10 cellular contexts compared by ENCODE assay signal in genomic region chr1:181086926-181087325, GRCh38. TPM values are rescaled to one million over a fixed set of nuclear protein-coding genes. Genes with fewer than 3 reads are reported as not detected.
DNase-seq lines count a peak whose midpoint lies in the region; ATAC-seq, FAIRE-seq and TF ChIP-seq lines count a peak whose summit lies in the region.
"Had no signal": no experiment of that assay in that cellular context is flagged by ENCODE, and none has a peak within 500 bp of the region (broad histone marks: within the 10 kb centered on the region; RNA-seq: fewer than 3 reads in every experiment).

No MANE protein-coding gene starts in this region.

- H3K4me2 ChIP-seq in GM12878 (ENCODE audit: control insufficient read depth, insufficient read depth) (peak overlapping the region; percentile 90; the same call in 1 of the 2 replicates), trophoblast cell (ENCODE audit: low read length) (no peak overlapping the region), GM23338 (no peak overlapping the region)

- no peak overlapping the region for H2BK120ac ChIP-seq in trophoblast cell (ENCODE audit: insufficient read depth, low read length, poor library complexity)

- ATAC-seq in GM12878 (no peak), GM23338 (no peak)

- H3K4me3 ChIP-seq in GM12878 (peak overlapping the region; percentile 68; the same call in 1 of the 2 replicates), trophoblast cell (ENCODE audit: low read depth, low read length) (no peak overlapping the region), transverse colon (no peak overlapping the region), GM23338 (no peak overlapping the region)
- H3K4me3 ChIP-seq: SK-N-MC, skin epidermis had no signal

- peaks cover 23% of the 10 kb centered on the region for H3K27me3 Mint-ChIP-seq in GM23338 (ENCODE audit: insufficient read depth, low read depth, poor library complexity)

- RAD21 ChIA-PET in GM12878 (lab: Charles Lee; ENCODE audit: unreplicated experiment): interaction anchor here (0.7 to 26.9 kb wide), 13 partner anchors 9 to 205 kb away, joined by 3 to 966 read pairs (median 5); partner anchors contain the start of gene MR1

- no peak overlapping the region for H3K14ac ChIP-seq in trophoblast cell (ENCODE audit: low read length)

- SMC1A ChIA-PET in GM12878 (lab: Charles Lee; ENCODE audit: uncharacterized antibody, unreplicated experiment): interaction anchor here (0.7 to 39.2 kb wide), 15 partner anchors 11 to 205 kb away, joined by 3 to 1399 read pairs (median 8); partner anchors contain the start of gene MR1

- no peak overlapping the region for H3K27ac Mint-ChIP-seq in GM23338

- H3K4me3 Mint-ChIP-seq in GM23338: no peak overlapping the region

- H3K4ac ChIP-seq in trophoblast cell (ENCODE audit: low read depth, low read length): no peak overlapping the region

- no peaks in the 10 kb centered on the region for H3K9me2 ChIP-seq in GM23338 (ENCODE audit: insufficient read depth)

- H3K36me3 Mint-ChIP-seq in GM23338 (ENCODE audit: low read depth): peaks cover 10% of the 10 kb centered on the region

- H3K23ac ChIP-seq in trophoblast cell (ENCODE audit: low read length): no peak overlapping the region

- BruUV-seq in GM12878 (replicated peaks; lab: Mats Ljungman, UMichigan): no TSS peak

- TF ChIP-seq EP300 in GM12878 (IDR thresholded peaks at IDR 0.05; ENCODE audit: borderline replicate concordance in 1 of 2, control insufficient read depth in 1 of 2, low read depth in 2 of 2, low read length in 2 of 2) (no peak), transverse colon (IDR thresholded peaks at IDR 0.05; ENCODE audit: low read depth) (no peak)

- peak overlapping the region; percentile 47; the same call in 1 of the 2 replicates for H3K27ac ChIP-seq in GM12878 (ENCODE audit: control insufficient read depth, insufficient read depth)
- no peak overlapping the region for H3K27ac ChIP-seq in trophoblast cell (ENCODE audit: low read depth, low read length)
- no peak overlapping the region for H3K27ac ChIP-seq in transverse colon
- no peak overlapping the region for H3K27ac ChIP-seq in GM23338 (ENCODE audit: low read depth)
- H3K27ac ChIP-seq: SK-N-MC had no signal

- TF ChIP-seq POLR2A in GM12878 (IDR thresholded peaks at IDR 0.05; ENCODE audit: low read depth, low read length) (no peak), transverse colon (IDR thresholded peaks at IDR 0.05) (no peak)

- H3K27me3 ChIP-seq in GM12878 (replicated peaks in 1 of 2; ENCODE audit: control insufficient read depth in 2 of 2, insufficient read depth in 2 of 2, low read length in 1 of 2) (no peaks in the 10 kb centered on the region), trophoblast cell (ENCODE audit: insufficient read depth, low read length) (no peaks in the 10 kb centered on the region), transverse colon (no peaks in the 10 kb centered on the region), GM23338 (ENCODE audit: insufficient read depth) (peaks cover 56% of the 10 kb centered on the region)

- intact Hi-C loops in GM12878 (cut with micrococcal nuclease; ENCODE audit: unreplicated experiment) (loop anchor here (5.0 to 10.0 kb wide), 2 partner anchors 205 to 848 kb away; no protein-coding TSS in a partner anchor), transverse colon (cut with DNase I; ENCODE audit: low total_unique reads) (loop anchor here (5.0 kb wide), 2 partner anchors 50 to 55 kb away; no protein-coding TSS in a partner anchor)

- POLR2A ChIA-PET in GM12878 (lab: Charles Lee): interaction anchor here (0.6 to 10.4 kb wide), 8 partner anchors 17 to 65 kb away, joined by 3 to 142 read pairs (median 6); no protein-coding TSS in a partner anchor

- H3K79me2 ChIP-seq in GM12878 (ENCODE audit: control insufficient read depth, insufficient read depth, low read length) (peaks cover 45% of the 10 kb centered on the region), trophoblast cell (ENCODE audit: control insufficient read depth, insufficient read depth, low read length, poor library complexity) (peaks cover 12% of the 10 kb centered on the region), GM23338 (replicated peaks; ENCODE audit: insufficient read depth) (peaks cover 17% of the 10 kb centered on the region)

- H4K8ac ChIP-seq in trophoblast cell (ENCODE audit: low read depth, low read length): no peak overlapping the region

- TF ChIP-seq CTCF in GM12878 (IDR thresholded peaks at IDR 0.05 in 2 of 3, conservative IDR thresholded peaks at IDR 0.05 in 1 of 3; ENCODE audit: control insufficient read depth in 2 of 3, extremely low read depth in 1 of 3, insufficient read depth in 1 of 3, low read depth in 3 of 3, low read length in 3 of 3): no peak
- TF ChIP-seq CTCF in transverse colon (IDR thresholded peaks at IDR 0.05): no peak
- no peak for TF ChIP-seq CTCF in GM23338 (conservative IDR thresholded peaks at IDR 0.05; ENCODE audit: low read depth in 2 of 2)

- H4K91ac ChIP-seq in trophoblast cell (ENCODE audit: low read depth, low read length): no peak overlapping the region

- H3K18ac ChIP-seq in trophoblast cell (ENCODE audit: low read length): no peak overlapping the region

- 43% methylated on average over 5 of the region's 5 CpGs for WGBS in GM12878 (ENCODE audit: insufficient coverage, insufficient replicate concordance, low lambda C conversion rate, missing lambda C conversion rate)
- no CpG with 5 or more reads among the region's 5 CpGs for WGBS in trophoblast cell (ENCODE audit: extremely low coverage, insufficient coverage, insufficient read length)
- WGBS in transverse colon (ENCODE audit: low coverage in 1 of 2), 2 donors: 49 to 59% methylated on average over 4 to 5 of the region's 5 CpGs

- CTCF ChIA-PET in GM12878 (lab: Yijun Ruan, JAX): interaction anchor here (1.0 to 38.4 kb wide), 6 partner anchors 11 to 82 kb away, joined by 3 to 1067 read pairs (median 7); no protein-coding TSS in a partner anchor

- H3K9ac ChIP-seq in GM12878 (ENCODE audit: control insufficient read depth, insufficient read depth, low read length) (no peak overlapping the region; the same call in 1 of the 2 replicates), trophoblast cell (ENCODE audit: low read length) (no peak overlapping the region)

- peaks cover 15% of the 10 kb centered on the region for H3K79me1 ChIP-seq in trophoblast cell (ENCODE audit: low read length)

- H4K20me1 ChIP-seq in GM12878 (ENCODE audit: control insufficient read depth, insufficient read depth) (no peaks in the 10 kb centered on the region), GM23338 (replicated peaks; ENCODE audit: insufficient read depth) (peaks cover 17% of the 10 kb centered on the region)

- H3K4me1 ChIP-seq in GM12878 (ENCODE audit: control insufficient read depth, insufficient read depth, low read length) (peaks cover 13% of the 10 kb centered on the region; the same call in 1 of the 2 replicates), trophoblast cell (ENCODE audit: control insufficient read depth in 1 of 2, insufficient read depth in 2 of 2, low read length in 2 of 2) (peaks cover 0 to 2% of the 10 kb centered on the region in 2 experiments), transverse colon (peaks cover 6 to 30% (median 13%) of the 10 kb centered on the region in 4 donors), GM23338 (ENCODE audit: insufficient read depth) (peaks cover 15% of the 10 kb centered on the region)

- no peak for FAIRE-seq in GM12878 (lab: Jason Lieb, UNC)

- no peak overlapping the region for H4K12ac ChIP-seq in trophoblast cell (ENCODE audit: low read depth, low read length)

- H2BK5ac ChIP-seq in trophoblast cell (ENCODE audit: low read depth, low read length, poor library complexity): no peak overlapping the region

- in situ Hi-C loops in GM12878 (cut with MboI): loop anchor here (5.0 kb wide), 1 partner anchor 50 kb away; no protein-coding TSS in a partner anchor
- in situ Hi-C loops in transverse colon (cut with MboI; ENCODE audit: low pct_ligation_motif_present in 1 of 4, low pct_unique_long_range_greater_than_20kb in 1 of 4, low sequenced_read_pairs in 3 of 4): loop anchor here in 2 of 4 donors (10.0 kb wide), 1 partner anchor 58 kb away; no protein-coding TSS in a partner anchor

- H2BK12ac ChIP-seq in trophoblast cell (ENCODE audit: low read length): no peak overlapping the region

- no peaks in the 10 kb centered on the region; the same call in 2 of the 3 replicates for H3K9me3 Mint-ChIP-seq in GM23338

- H2AK5ac ChIP-seq in trophoblast cell (ENCODE audit: low read length): no peak overlapping the region

- peak; percentile 46 for DNase-seq in Daoy (ENCODE audit: low read depth)
- peak; percentile 40 for DNase-seq in MV-4-11 (lab: John Stamatoyannopoulos, UW)
- DNase-seq in GM12878 (ENCODE audit: low read depth, low spot score): no peak
- DNase-seq in trophoblast cell: peak; percentile 80 to 81
- DNase-seq in transverse colon: no peak
- DNase-seq in GM23338 (ENCODE audit: low spot score): no peak
- DNase-seq in central memory CD4-positive, alpha-beta T cell: no peak
- DNase-seq: NCI-H1417 treated with DMSO at 0.1 percent for 48 hours had no signal

- TF ChIP-seq RAD21 in GM12878 (IDR thresholded peaks at IDR 0.05; ENCODE audit: insufficient read depth, low read depth, low read length): no peak

- H3K4me1 Mint-ChIP-seq in GM23338: peaks cover 15% of the 10 kb centered on the region

- H3K9me3 ChIP-seq in GM12878 (replicated peaks; ENCODE audit: control insufficient read depth, insufficient read depth, low read length): no peaks in the 10 kb centered on the region; the same call in 2 of the 3 replicates
- peaks cover 2% of the 10 kb centered on the region for H3K9me3 ChIP-seq in trophoblast cell (ENCODE audit: insufficient read depth, low read depth, low read length)
- H3K9me3 ChIP-seq in transverse colon: no peaks in the 10 kb centered on the region

- H3F3A ChIP-seq in GM23338 (replicated peaks; ENCODE audit: low read depth): peaks cover 4% of the 10 kb centered on the region; the same call in 1 of the 2 replicates

- H2AFZ ChIP-seq in GM12878 (ENCODE audit: control insufficient read depth, low read depth, low read length) (no peak overlapping the region), trophoblast cell (ENCODE audit: insufficient read depth, low read length, poor library complexity) (no peak overlapping the region), GM23338 (no peak overlapping the region)

- peaks cover 0 to 6% of the 10 kb centered on the region in 2 experiments; a peak in 1 of 4 replicates for H3K36me3 ChIP-seq in GM12878 (ENCODE audit: control insufficient read depth in 2 of 2, insufficient read depth in 2 of 2, low read length in 1 of 2)
- H3K36me3 ChIP-seq in trophoblast cell (ENCODE audit: control insufficient read depth in 1 of 2, insufficient read depth in 2 of 2, low read length in 2 of 2): no peaks in the 10 kb centered on the region
- H3K36me3 ChIP-seq in transverse colon: no peaks in the 10 kb centered on the region
- H3K36me3 ChIP-seq in GM23338 (ENCODE audit: insufficient read depth): no peaks in the 10 kb centered on the region

RNA-seq across cellular contexts. Expression of gene IER5, which starts 1.6 kb away (rescaled TPM):
- total RNA-seq in Daoy (2014; rRNA removed; shearing (Covaris generic)): 20.3 and 22.3 TPM in 2 replicates
- 88.8 and 93.7 TPM in 2 replicates for total RNA-seq in GM12878 (2013; cell fraction: nucleolus; rRNA removed)
- 65.4 and 69.4 TPM in 2 replicates for total RNA-seq in GM12878 (2014; rRNA removed)
- total RNA-seq in GM12878 (2014; rRNA removed; fragmentation: Illumina TruSeq; extraction: Trizol): 32.7 and 34.9 TPM in 2 replicates
- 73.9 and 75.2 TPM in 2 replicates for total RNA-seq in GM12878 (2021)
- 6.6 TPM for polyA plus RNA-seq in GM12878 (2011; ENCODE audit: low read depth)
- 36.4 and 44.1 TPM in 2 replicates for polyA plus RNA-seq in GM12878 (2011; rRNA removed)
- 32.3 and 38.9 TPM in 2 replicates for polyA plus RNA-seq in GM12878 (2011; cell fraction: cytosol; rRNA removed)
- 59.7 and 70.4 TPM in 2 replicates for polyA plus RNA-seq in GM12878 (2011; cell fraction: nucleus; rRNA removed)
- 24.5 and 28.7 TPM in 2 replicates for polyA plus RNA-seq in GM12878 (2012)
- 22.4 and 26.2 TPM in 2 replicates for polyA plus RNA-seq in GM12878 (2014; fragmentation: Illumina TruSeq; extraction: Trizol)
- 10 to 100 TPM in 1 of 2 experiments, 1 to 10 TPM in 1; 6.2 to 19.5 TPM for polyA plus RNA-seq in GM12878 (2014; fragmentation: Nextera tagmentation; extraction: Ambion mirVana)
- 52.3 and 62.0 TPM in 2 replicates for polyA plus RNA-seq in GM12878 (2014; rRNA removed)
- polyA plus RNA-seq in GM12878 (2016; fragmentation: Nextera tagmentation; extraction: Ambion mirVana): 10 to 100 TPM in 1 of 2 experiments, 1 to 10 TPM in 1; 4.3 to 11.7 TPM
- polyA minus RNA-seq in GM12878 (2011; rRNA and poly(A)+ RNA removed): 30.4 and 44.0 TPM in 2 replicates
- polyA minus RNA-seq in GM12878 (2011; cell fraction: cytosol; rRNA and poly(A)+ RNA removed): 24.5 TPM in 2 replicates
- polyA minus RNA-seq in GM12878 (2011; cell fraction: nucleus; rRNA and poly(A)+ RNA removed): 69.0 and 99.9 TPM in 2 replicates
- 9.0 and 9.8 TPM in 2 replicates for polyA plus RNA-seq in trophoblast cell (2013)
- total RNA-seq in transverse colon: 10 to 100 TPM; 12.1 to 40.3 (median 16.5) TPM
- total RNA-seq in GM23338 (2014; rRNA removed; shearing (Covaris generic)): 8.3 and 9.5 TPM in 2 replicates
- polyA plus RNA-seq in GM23338 (2016; fragmentation: Nextera tagmentation; extraction: Ambion mirVana): 3.8 and 4.6 TPM in 2 replicates

RNA-seq across cellular contexts. Expression of gene MR1, which starts 53.1 kb away (rescaled TPM):
- 5.2 and 7.1 TPM in 2 replicates for total RNA-seq in Daoy (2014; rRNA removed; shearing (Covaris generic))
- total RNA-seq in GM12878 (2013; cell fraction: nucleolus; rRNA removed): 81.0 and 93.9 TPM in 2 replicates
- 29.5 and 30.4 TPM in 2 replicates for total RNA-seq in GM12878 (2014; rRNA removed)
- 32.2 and 32.3 TPM in 2 replicates for total RNA-seq in GM12878 (2014; rRNA removed; fragmentation: Illumina TruSeq; extraction: Trizol)
- total RNA-seq in GM12878 (2021): 26.3 and 29.0 TPM in 2 replicates
- 21.6 TPM for polyA plus RNA-seq in GM12878 (2011; ENCODE audit: low read depth)
- polyA plus RNA-seq in GM12878 (2011; rRNA removed): 65.9 and 71.7 TPM in 2 replicates
- polyA plus RNA-seq in GM12878 (2011; cell fraction: cytosol; rRNA removed): 42.6 and 46.8 TPM in 2 replicates
- polyA plus RNA-seq in GM12878 (2011; cell fraction: nucleus; rRNA removed): 23.1 and 25.8 TPM in 2 replicates
- polyA plus RNA-seq in GM12878 (2012): 20.0 and 23.8 TPM in 2 replicates
- 40.0 and 42.3 TPM in 2 replicates for polyA plus RNA-seq in GM12878 (2014; fragmentation: Illumina TruSeq; extraction: Trizol)
- 10 to 100 TPM; 24.7 to 28.5 TPM for polyA plus RNA-seq in GM12878 (2014; fragmentation: Nextera tagmentation; extraction: Ambion mirVana)
- polyA plus RNA-seq in GM12878 (2014; rRNA removed): 24.3 and 29.2 TPM in 2 replicates
- polyA plus RNA-seq in GM12878 (2016; fragmentation: Nextera tagmentation; extraction: Ambion mirVana): 10 to 100 TPM; 35.7 to 36.4 TPM
- polyA minus RNA-seq in GM12878 (2011; rRNA and poly(A)+ RNA removed): 47.7 and 66.8 TPM in 2 replicates
- polyA minus RNA-seq in GM12878 (2011; cell fraction: cytosol; rRNA and poly(A)+ RNA removed): 9.9 and 15.5 TPM in 2 replicates
- 23.2 and 32.4 TPM in 2 replicates for polyA minus RNA-seq in GM12878 (2011; cell fraction: nucleus; rRNA and poly(A)+ RNA removed)
- 0.57 and 0.79 TPM in 2 replicates for polyA plus RNA-seq in trophoblast cell (2013)
- 1 to 10 TPM in 3 of 4 donors, under 1 TPM in 1; 1.00 to 8.6 (median 4.7) TPM for total RNA-seq in transverse colon
- not detected in 2 replicates for total RNA-seq in GM23338 (2014; rRNA removed; shearing (Covaris generic))
- 0.18 TPM in 1 of 2 replicates, not detected in the other for polyA plus RNA-seq in GM23338 (2016; fragmentation: Nextera tagmentation; extraction: Ambion mirVana)

Comparison
In these comparisons a context has a peak if more than half of its experiments do, and no peak if none do; other contexts are left out.
1. DNase-seq: peak in Daoy (single experiment), MV-4-11 (single experiment) and trophoblast cell (2 of 2); none in GM12878 (single experiment), transverse colon (single experiment), GM23338 (single experiment) and central memory CD4-positive, alpha-beta T cell (single experiment).